Comparison of ENCODE assay signal across 1 cellular context in the genomic region with DNA sequence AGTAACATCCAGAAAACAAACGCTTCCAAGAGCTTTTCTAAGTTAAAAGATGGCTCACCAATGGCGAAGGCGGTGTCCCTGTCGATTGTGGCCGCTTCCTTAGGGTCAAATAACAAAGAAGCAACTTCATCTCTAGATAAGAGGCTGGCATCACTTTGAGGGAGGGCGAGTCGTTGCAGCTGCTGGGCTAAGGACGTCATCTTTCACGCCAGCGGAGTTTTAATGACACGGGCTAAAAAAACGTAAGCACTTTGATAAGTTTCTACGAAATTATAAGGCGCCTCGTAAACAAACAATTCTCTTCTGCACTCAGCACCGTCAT.
TF ChIP-seq lines count a peak whose summit lies in the region.

No MANE protein-coding gene starts in this region.

TF ChIP-seq in IMR-90, 13 proteins besides CTCF, POLR2A, EP300 and RAD21 (continued from another document):
- TF ChIP-seq, protein P1, sequence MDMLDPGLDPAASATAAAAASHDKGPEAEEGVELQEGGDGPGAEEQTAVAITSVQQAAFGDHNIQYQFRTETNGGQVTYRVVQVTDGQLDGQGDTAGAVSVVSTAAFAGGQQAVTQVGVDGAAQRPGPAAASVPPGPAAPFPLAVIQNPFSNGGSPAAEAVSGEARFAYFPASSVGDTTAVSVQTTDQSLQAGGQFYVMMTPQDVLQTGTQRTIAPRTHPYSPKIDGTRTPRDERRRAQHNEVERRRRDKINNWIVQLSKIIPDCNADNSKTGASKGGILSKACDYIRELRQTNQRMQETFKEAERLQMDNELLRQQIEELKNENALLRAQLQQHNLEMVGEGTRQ (IDR thresholded peaks at IDR 0.05; ENCODE audit: low read depth, low read length): no peak
